ENCODE assay signal across 11 cellular contexts in genomic region chr9:120480707-120481106, GRCh38.
A peak's percentile ranks its signal among the peaks of the same experiment; 100 is the strongest.
DNase-seq lines count a peak whose midpoint lies in the region; TF ChIP-seq lines count a peak whose summit lies in the region.
"Had no signal": no experiment of that assay in that cellular context is flagged by ENCODE, and none has a peak within 500 bp of the region (broad histone marks: within the 10 kb centered on the region; RNA-seq: fewer than 3 reads in every experiment).

No MANE protein-coding gene starts in this region.

- H3K9me3 Mint-ChIP-seq in Calu3 (ENCODE audit: low read depth, unreplicated experiment), result no peaks in the 10 kb centered on the region
- H3K9me3 Mint-ChIP-seq: neural crest cell had no signal

- peaks cover 8% of the 10 kb centered on the region for H3K4me1 Mint-ChIP-seq in Calu3 (ENCODE audit: low read depth, unreplicated experiment)

- DNase-seq in G401 (ENCODE audit: low spot score) (peak; percentile 54), NCI-H1694 treated with DMSO at 0.1 percent for 48 hours (lab: John Stamatoyannopoulos, UW) (peak; percentile 6), cerebellar cortex (ENCODE audit: low spot score) (peak; percentile 45), kidney tubule cell (ENCODE audit: low spot score) (peak; percentile 6), HT-29 (ENCODE audit: low spot score) (no peak), NCI-H146 (lab: John Stamatoyannopoulos, UW) (no peak), Calu3 (no peak)
- DNase-seq: NK-92 treated with Interleukin-12 subunit alpha and Interleukin-12 subunit beta, amount 100 ng/mL, for 24 hours; stimulated activated CD4-positive, alpha-beta T cell treated with anti-CD3 and anti-CD28 coated beads, Interleukin-15, amount 100 ng/mL, for 24 hours; T-helper 17 cell had no signal

- in situ Hi-C loops in G401 (cut with HindIII; ENCODE audit: low sequenced_read_pairs), result no loop called here

- H3K27me3 Mint-ChIP-seq in Calu3 (ENCODE audit: unreplicated experiment), result no peaks in the 10 kb centered on the region
- H3K27me3 Mint-ChIP-seq: T-helper 17 cell had no signal

- CTCF ChIA-PET in Calu3 (lab: Charles Lee), result no interaction called here

- no peak for TF ChIP-seq CTCF in Calu3 (IDR thresholded peaks at IDR 0.05; ENCODE audit: unreplicated experiment)

- H3K4me3 Mint-ChIP-seq in Calu3 (ENCODE audit: low read depth, unreplicated experiment), result no peak overlapping the region
- H3K4me3 Mint-ChIP-seq: neural crest cell, T-helper 17 cell had no signal

- H3K27ac Mint-ChIP-seq in Calu3 (ENCODE audit: unreplicated experiment), result no peak overlapping the region
- H3K27ac Mint-ChIP-seq: T-helper 17 cell had no signal

- BruUV-seq in Calu3 (replicated peaks; lab: Mats Ljungman, UMichigan), result no TSS peak

- intact Hi-C loops in Calu3 (cut with micrococcal nuclease; ENCODE audit: unreplicated experiment), result no loop called here

- H3K36me3 Mint-ChIP-seq in Calu3 (ENCODE audit: insufficient read depth, unreplicated experiment), result peaks cover 6% of the 10 kb centered on the region

Comparison
In these comparisons a context has a peak if more than half of its experiments do, and no peak if none do; other contexts are left out.
1. DNase-seq: peak in G401 (single experiment), NCI-H1694 treated with DMSO at 0.1 percent for 48 hours (single experiment), cerebellar cortex (single experiment) and kidney tubule cell (single experiment); none in HT-29 (single experiment), NCI-H146 (single experiment) and Calu3 (single experiment).